1 cellular context compared by ENCODE assay signal in genomic region chr4:1720163-1720983, GRCh38.
TF ChIP-seq lines count a peak whose summit lies in the region.

No MANE protein-coding gene starts in this region.

TF ChIP-seq in K562, 482 proteins besides CTCF, POLR2A, EP300 and RAD21 (continued from another document):
- TF ChIP-seq THRAP3 (IDR thresholded peaks at IDR 0.05; ENCODE audit: borderline replicate concordance) (no peak), TAF1 (IDR thresholded peaks at IDR 0.05; ENCODE audit: control insufficient read depth, extremely low read depth, insufficient read depth, low read length, severe bottlenecking) (no peak), PTRF (tag; IDR thresholded peaks at IDR 0.05) (no peak), ZNF785 (CRISPR knock-in tag; IDR thresholded peaks at IDR 0.05) (no peak), ZSCAN29 (IDR thresholded peaks at IDR 0.05) (no peak), ZNF146 (CRISPR knock-in tag; IDR thresholded peaks at IDR 0.05; ENCODE audit: unreplicated experiment) (no peak), ZBED1 (IDR thresholded peaks at IDR 0.05) (0 out of 2 replicates have a peak, but pooled peaks have one; percentile 17), SPI1 (IDR thresholded peaks at IDR 0.05; ENCODE audit: borderline replicate concordance, low read depth, low read length) (no peak), NFATC3 (IDR thresholded peaks at IDR 0.05) (no peak), ZNF277 (CRISPR knock-in tag; IDR thresholded peaks at IDR 0.05; ENCODE audit: borderline replicate concordance) (no peak), ZNF583 (CRISPR knock-in tag; IDR thresholded peaks at IDR 0.05) (no peak), BCLAF1 (IDR thresholded peaks at IDR 0.05; ENCODE audit: borderline replicate concordance in 1 of 2, control insufficient read depth in 1 of 2, low read depth in 2 of 2, low read length in 1 of 2) (no peak)
- TF ChIP-seq, protein P1, sequence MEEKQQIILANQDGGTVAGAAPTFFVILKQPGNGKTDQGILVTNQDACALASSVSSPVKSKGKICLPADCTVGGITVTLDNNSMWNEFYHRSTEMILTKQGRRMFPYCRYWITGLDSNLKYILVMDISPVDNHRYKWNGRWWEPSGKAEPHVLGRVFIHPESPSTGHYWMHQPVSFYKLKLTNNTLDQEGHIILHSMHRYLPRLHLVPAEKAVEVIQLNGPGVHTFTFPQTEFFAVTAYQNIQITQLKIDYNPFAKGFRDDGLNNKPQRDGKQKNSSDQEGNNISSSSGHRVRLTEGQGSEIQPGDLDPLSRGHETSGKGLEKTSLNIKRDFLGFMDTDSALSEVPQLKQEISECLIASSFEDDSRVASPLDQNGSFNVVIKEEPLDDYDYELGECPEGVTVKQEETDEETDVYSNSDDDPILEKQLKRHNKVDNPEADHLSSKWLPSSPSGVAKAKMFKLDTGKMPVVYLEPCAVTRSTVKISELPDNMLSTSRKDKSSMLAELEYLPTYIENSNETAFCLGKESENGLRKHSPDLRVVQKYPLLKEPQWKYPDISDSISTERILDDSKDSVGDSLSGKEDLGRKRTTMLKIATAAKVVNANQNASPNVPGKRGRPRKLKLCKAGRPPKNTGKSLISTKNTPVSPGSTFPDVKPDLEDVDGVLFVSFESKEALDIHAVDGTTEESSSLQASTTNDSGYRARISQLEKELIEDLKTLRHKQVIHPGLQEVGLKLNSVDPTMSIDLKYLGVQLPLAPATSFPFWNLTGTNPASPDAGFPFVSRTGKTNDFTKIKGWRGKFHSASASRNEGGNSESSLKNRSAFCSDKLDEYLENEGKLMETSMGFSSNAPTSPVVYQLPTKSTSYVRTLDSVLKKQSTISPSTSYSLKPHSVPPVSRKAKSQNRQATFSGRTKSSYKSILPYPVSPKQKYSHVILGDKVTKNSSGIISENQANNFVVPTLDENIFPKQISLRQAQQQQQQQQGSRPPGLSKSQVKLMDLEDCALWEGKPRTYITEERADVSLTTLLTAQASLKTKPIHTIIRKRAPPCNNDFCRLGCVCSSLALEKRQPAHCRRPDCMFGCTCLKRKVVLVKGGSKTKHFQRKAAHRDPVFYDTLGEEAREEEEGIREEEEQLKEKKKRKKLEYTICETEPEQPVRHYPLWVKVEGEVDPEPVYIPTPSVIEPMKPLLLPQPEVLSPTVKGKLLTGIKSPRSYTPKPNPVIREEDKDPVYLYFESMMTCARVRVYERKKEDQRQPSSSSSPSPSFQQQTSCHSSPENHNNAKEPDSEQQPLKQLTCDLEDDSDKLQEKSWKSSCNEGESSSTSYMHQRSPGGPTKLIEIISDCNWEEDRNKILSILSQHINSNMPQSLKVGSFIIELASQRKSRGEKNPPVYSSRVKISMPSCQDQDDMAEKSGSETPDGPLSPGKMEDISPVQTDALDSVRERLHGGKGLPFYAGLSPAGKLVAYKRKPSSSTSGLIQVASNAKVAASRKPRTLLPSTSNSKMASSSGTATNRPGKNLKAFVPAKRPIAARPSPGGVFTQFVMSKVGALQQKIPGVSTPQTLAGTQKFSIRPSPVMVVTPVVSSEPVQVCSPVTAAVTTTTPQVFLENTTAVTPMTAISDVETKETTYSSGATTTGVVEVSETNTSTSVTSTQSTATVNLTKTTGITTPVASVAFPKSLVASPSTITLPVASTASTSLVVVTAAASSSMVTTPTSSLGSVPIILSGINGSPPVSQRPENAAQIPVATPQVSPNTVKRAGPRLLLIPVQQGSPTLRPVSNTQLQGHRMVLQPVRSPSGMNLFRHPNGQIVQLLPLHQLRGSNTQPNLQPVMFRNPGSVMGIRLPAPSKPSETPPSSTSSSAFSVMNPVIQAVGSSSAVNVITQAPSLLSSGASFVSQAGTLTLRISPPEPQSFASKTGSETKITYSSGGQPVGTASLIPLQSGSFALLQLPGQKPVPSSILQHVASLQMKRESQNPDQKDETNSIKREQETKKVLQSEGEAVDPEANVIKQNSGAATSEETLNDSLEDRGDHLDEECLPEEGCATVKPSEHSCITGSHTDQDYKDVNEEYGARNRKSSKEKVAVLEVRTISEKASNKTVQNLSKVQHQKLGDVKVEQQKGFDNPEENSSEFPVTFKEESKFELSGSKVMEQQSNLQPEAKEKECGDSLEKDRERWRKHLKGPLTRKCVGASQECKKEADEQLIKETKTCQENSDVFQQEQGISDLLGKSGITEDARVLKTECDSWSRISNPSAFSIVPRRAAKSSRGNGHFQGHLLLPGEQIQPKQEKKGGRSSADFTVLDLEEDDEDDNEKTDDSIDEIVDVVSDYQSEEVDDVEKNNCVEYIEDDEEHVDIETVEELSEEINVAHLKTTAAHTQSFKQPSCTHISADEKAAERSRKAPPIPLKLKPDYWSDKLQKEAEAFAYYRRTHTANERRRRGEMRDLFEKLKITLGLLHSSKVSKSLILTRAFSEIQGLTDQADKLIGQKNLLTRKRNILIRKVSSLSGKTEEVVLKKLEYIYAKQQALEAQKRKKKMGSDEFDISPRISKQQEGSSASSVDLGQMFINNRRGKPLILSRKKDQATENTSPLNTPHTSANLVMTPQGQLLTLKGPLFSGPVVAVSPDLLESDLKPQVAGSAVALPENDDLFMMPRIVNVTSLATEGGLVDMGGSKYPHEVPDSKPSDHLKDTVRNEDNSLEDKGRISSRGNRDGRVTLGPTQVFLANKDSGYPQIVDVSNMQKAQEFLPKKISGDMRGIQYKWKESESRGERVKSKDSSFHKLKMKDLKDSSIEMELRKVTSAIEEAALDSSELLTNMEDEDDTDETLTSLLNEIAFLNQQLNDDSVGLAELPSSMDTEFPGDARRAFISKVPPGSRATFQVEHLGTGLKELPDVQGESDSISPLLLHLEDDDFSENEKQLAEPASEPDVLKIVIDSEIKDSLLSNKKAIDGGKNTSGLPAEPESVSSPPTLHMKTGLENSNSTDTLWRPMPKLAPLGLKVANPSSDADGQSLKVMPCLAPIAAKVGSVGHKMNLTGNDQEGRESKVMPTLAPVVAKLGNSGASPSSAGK (IDR thresholded peaks at IDR 0.05), result peak; percentile 86
